ENCODE assay signal across 19 cellular contexts in the genomic region with DNA sequence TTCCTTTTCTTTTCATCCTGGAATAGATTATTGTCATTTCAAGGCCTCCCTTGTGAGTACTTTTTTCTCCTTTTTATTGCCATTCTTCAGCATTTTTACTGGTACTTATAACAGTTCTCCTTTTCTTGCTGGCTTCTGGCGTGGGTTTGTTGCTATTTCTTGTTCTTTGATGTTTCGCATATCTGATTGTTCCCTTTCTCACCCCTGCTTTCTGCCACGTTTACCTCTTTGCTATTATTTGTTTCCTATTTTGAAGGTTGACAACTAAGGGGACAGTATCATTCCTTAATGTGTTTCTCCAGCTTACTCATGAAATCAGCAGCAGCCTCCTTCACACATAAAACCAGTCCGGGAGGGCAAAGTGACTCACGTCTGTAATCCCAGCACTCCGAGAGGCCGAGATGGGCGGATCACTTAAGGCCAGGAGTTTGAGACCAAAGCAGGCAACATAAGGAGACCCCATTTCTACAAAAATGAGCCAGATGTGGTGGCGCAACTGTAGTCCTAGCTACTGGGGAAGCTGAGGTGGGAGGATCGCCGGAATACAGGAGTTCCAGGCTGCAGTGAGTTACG.
DNase-seq lines count a peak whose midpoint lies in the region; TF ChIP-seq lines count a peak whose summit lies in the region.
"Had no signal": no experiment of that assay in that cellular context is flagged by ENCODE, and none has a peak within 500 bp of the region (broad histone marks: within the 10 kb centered on the region; RNA-seq: fewer than 3 reads in every experiment).

No MANE protein-coding gene starts in this region.

- H3K4me3 ChIP-seq in Karpas-422 (ENCODE audit: low read length) (no peak overlapping the region), hepatocyte (no peak overlapping the region), smooth muscle cell (no peak overlapping the region)
- H3K4me3 ChIP-seq: cardiac muscle cell, prostate gland, upper lobe of left lung had no signal

- H3K27ac ChIP-seq in Karpas-422 (ENCODE audit: low read length) (no peak overlapping the region), hepatocyte (no peak overlapping the region), smooth muscle cell (ENCODE audit: low read depth) (peak overlapping the region; percentile 35)
- H3K27ac ChIP-seq: cardiac muscle cell, prostate gland, RWPE1, upper lobe of left lung had no signal

- H2AFZ ChIP-seq in Karpas-422 (ENCODE audit: low read length) = peak overlapping the region; percentile 10; the same call in 1 of the 2 replicates
- no peak overlapping the region for H2AFZ ChIP-seq in hepatocyte
- no peak overlapping the region for H2AFZ ChIP-seq in smooth muscle cell (ENCODE audit: low read depth)

- no peak overlapping the region for H3K4me2 ChIP-seq in Karpas-422 (ENCODE audit: low read depth, low read length, poor library complexity, severe bottlenecking)
- no peak overlapping the region for H3K4me2 ChIP-seq in hepatocyte
- peak overlapping the region; percentile 38 for H3K4me2 ChIP-seq in smooth muscle cell

- H3K36me3 ChIP-seq in Karpas-422 (ENCODE audit: insufficient read depth, low read length) = no peaks in the 10 kb centered on the region
- no peaks in the 10 kb centered on the region for H3K36me3 ChIP-seq in hepatocyte (replicated peaks; ENCODE audit: insufficient read depth, low read depth)
- no peaks in the 10 kb centered on the region for H3K36me3 ChIP-seq in smooth muscle cell (ENCODE audit: low read depth)
- H3K36me3 ChIP-seq: cardiac muscle cell, prostate gland, upper lobe of left lung had no signal

- no peak for DNase-seq in Karpas-422
- DNase-seq in amniotic epithelial cell (ENCODE audit: low read depth) = peak; percentile 64
- DNase-seq in hepatocyte (ENCODE audit: low spot score) = peak; percentile 42
- peak; percentile 4 for DNase-seq in smooth muscle cell (lab: John Stamatoyannopoulos, UW; ENCODE audit: unreplicated experiment)
- DNase-seq in NOMO-1 treated with DMSO at 0.1 percent for 48 hours (lab: John Stamatoyannopoulos, UW; ENCODE audit: unreplicated experiment) = no peak
- no peak for DNase-seq in glomerular visceral epithelial cell (ENCODE audit: extremely low spot score)
- no peak for DNase-seq in ecto neural progenitor cell (ENCODE audit: low spot score)
- DNase-seq: activated CD8-positive, alpha-beta memory T cell treated with anti-CD3 and anti-CD28 coated beads, Interleukin-2, amount 10 ng/mL, durations not matched to agents 7 days and 5 days; activated naive CD8-positive, alpha-beta T cell treated with anti-CD3 and anti-CD28 coated beads, Interleukin-2, amount 10 ng/mL, durations not matched to agents 7 days and 5 days; EL; glutamatergic neuron; Kasumi-1; NCI-H1105 treated with DMSO at 0.1 percent for 48 hours; NCI-H2081; NCI-H446 treated with DMSO at 0.1 percent for 48 hours; upper lobe of left lung had no signal

- WGBS in hepatocyte (ENCODE audit: low lambda C conversion rate, missing lambda C conversion rate) = 53% methylated on average over 12 of the region's 12 CpGs
- WGBS in smooth muscle cell (ENCODE audit: low lambda C conversion rate) = 35% methylated on average over 12 of the region's 12 CpGs

- H4K20me1 ChIP-seq in Karpas-422 (ENCODE audit: insufficient read depth, low read depth, low read length) (no peaks in the 10 kb centered on the region), hepatocyte (ENCODE audit: insufficient read depth, poor library complexity, severe bottlenecking) (no peaks in the 10 kb centered on the region), smooth muscle cell (ENCODE audit: low read depth) (no peaks in the 10 kb centered on the region)

- H3K9me2 ChIP-seq in Karpas-422 (replicated peaks; ENCODE audit: insufficient read depth, low read length) (no peaks in the 10 kb centered on the region), hepatocyte (replicated peaks; ENCODE audit: insufficient read depth) (no peaks in the 10 kb centered on the region)

- no peak overlapping the region for H3K9ac ChIP-seq in Karpas-422 (ENCODE audit: low read length)
- no peak overlapping the region for H3K9ac ChIP-seq in smooth muscle cell (ENCODE audit: low read depth)

- no peak for TF ChIP-seq CTCF in hepatocyte (IDR thresholded peaks at IDR 0.05; ENCODE audit: poor library complexity)
- no peak for TF ChIP-seq CTCF in smooth muscle cell (IDR thresholded peaks at IDR 0.05; ENCODE audit: borderline replicate concordance, insufficient read depth, poor library complexity, severe bottlenecking)

- H3K4me1 ChIP-seq in Karpas-422 (ENCODE audit: low read length) (peaks cover 24% of the 10 kb centered on the region), hepatocyte (ENCODE audit: insufficient read depth) (peaks cover 4% of the 10 kb centered on the region), smooth muscle cell (ENCODE audit: low read depth) (no peaks in the 10 kb centered on the region)
- H3K4me1 ChIP-seq: prostate gland, upper lobe of left lung had no signal

- H3F3A ChIP-seq in smooth muscle cell (ENCODE audit: low read depth) = no peaks in the 10 kb centered on the region

- H3K27me3 ChIP-seq in Karpas-422 (ENCODE audit: low read length) = no peaks in the 10 kb centered on the region
- H3K27me3 ChIP-seq in hepatocyte = no peaks in the 10 kb centered on the region
- no peaks in the 10 kb centered on the region for H3K27me3 ChIP-seq in smooth muscle cell (ENCODE audit: low read depth)
- H3K27me3 ChIP-seq: cardiac muscle cell, upper lobe of left lung had no signal

- H3K79me2 ChIP-seq in Karpas-422 (ENCODE audit: low read length) (no peaks in the 10 kb centered on the region), hepatocyte (no peaks in the 10 kb centered on the region), smooth muscle cell (ENCODE audit: low read depth) (no peaks in the 10 kb centered on the region)

- no peaks in the 10 kb centered on the region for H3K9me3 ChIP-seq in Karpas-422 (ENCODE audit: low read length)
- H3K9me3 ChIP-seq in hepatocyte (ENCODE audit: low read depth) = no peaks in the 10 kb centered on the region
- H3K9me3 ChIP-seq in smooth muscle cell (replicated peaks; ENCODE audit: low read depth) = no peaks in the 10 kb centered on the region
- H3K9me3 ChIP-seq: prostate gland, upper lobe of left lung had no signal

Comparison
In these comparisons a context has a peak if more than half of its experiments do, and no peak if none do; other contexts are left out.
1. DNase-seq: peak in amniotic epithelial cell (single experiment), hepatocyte (single experiment) and smooth muscle cell (single experiment); none in Karpas-422 (single experiment), NOMO-1 treated with DMSO at 0.1 percent for 48 hours (single experiment), glomerular visceral epithelial cell (single experiment) and ecto neural progenitor cell (single experiment).